ENCODE assay signal across 31 cellular contexts in the genomic region with DNA sequence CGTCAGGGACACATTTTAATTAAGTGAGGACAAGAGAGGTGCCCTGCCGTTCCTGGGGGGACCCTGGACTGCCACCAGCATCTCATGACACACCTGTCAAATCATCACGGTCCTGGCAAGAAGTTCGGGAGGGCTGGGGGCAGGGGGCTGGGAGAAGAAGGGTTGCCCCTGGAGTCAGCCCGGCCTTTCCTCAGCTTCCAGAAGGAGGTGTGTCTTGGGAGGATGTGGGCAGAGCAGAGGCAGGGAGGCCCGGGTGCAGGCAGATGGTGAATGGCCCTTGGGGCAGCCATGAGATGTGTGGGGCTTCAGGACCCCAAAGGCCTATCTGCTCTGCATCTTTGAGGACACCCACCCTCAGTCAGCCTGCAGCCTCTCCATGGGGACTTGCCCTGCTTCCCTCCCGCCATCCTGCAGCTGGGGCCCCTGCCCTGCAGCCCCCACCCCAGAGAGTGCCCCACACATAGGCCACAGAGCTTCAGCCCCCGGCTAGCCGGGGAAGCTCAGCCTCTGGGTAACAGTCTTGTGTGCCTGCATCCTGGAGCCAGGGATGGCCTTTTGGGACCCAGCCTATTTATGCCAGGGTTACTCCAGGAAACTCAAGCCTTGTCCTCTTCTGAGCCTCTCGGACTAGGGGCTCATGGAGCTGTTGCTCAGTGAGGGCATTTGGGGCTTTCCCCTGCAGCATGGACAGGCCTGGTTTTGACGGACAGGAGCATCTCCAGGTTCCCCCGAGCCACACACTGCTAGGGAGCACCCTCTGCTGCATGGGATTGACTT.
DNase-seq lines count a peak whose midpoint lies in the region; ATAC-seq and TF ChIP-seq lines count a peak whose summit lies in the region.
"Had no signal": no experiment of that assay in that cellular context is flagged by ENCODE, and none has a peak within 500 bp of the region (broad histone marks: within the 10 kb centered on the region; RNA-seq: fewer than 3 reads in every experiment).

No MANE protein-coding gene starts in this region.

- no peak for ATAC-seq in activated T-cell treated with anti-CD3 and anti-CD28 coated beads, Interleukin-2, amount 50 U/mL, for 4 hours
- ATAC-seq in body of pancreas (no peak), lower lobe of right lung (no peak), HG03045 (IDR thresholded peaks at IDR 0.05; ENCODE audit: unreplicated experiment) (no peak), HG03457 (IDR thresholded peaks at IDR 0.05; ENCODE audit: unreplicated experiment) (no peak)
- ATAC-seq: activated CD4-positive, alpha-beta T cell treated with anti-CD3 and anti-CD28 coated beads for 36 hours; activated CD8-positive, alpha-beta T cell treated with anti-CD3 and anti-CD28 coated beads, Interleukin-2, amount 10 ng/mL, durations not matched to agents 7 days and 5 days; left ventricle myocardium superior had no signal

- H3K36me3 ChIP-seq in body of pancreas (replicated peaks in 1 of 2; ENCODE audit: insufficient read depth in 1 of 2, low read depth in 2 of 2) (no peaks in the 10 kb centered on the region), lower lobe of right lung (no peaks in the 10 kb centered on the region), stomach (no peaks in the 10 kb centered on the region)
- H3K36me3 ChIP-seq: HAP-1, uterus had no signal

- no peaks in the 10 kb centered on the region for H3K9me3 Mint-ChIP-seq in activated T-cell treated with anti-CD3 and anti-CD28 coated beads, Interleukin-2, amount 50 U/mL, for 4 hours
- H3K9me3 Mint-ChIP-seq: CD4-positive, alpha-beta memory T cell; mesothelial cell of epicardium; naive B cell had no signal

- TF ChIP-seq POLR2A in body of pancreas (IDR thresholded peaks at IDR 0.05) (no peak), stomach (IDR thresholded peaks at IDR 0.05) (no peak)

- H3K4me1 ChIP-seq in body of pancreas (no peaks in the 10 kb centered on the region), lower lobe of right lung (no peaks in the 10 kb centered on the region), stomach (no peaks in the 10 kb centered on the region)
- H3K4me1 ChIP-seq: HAP-1, uterus had no signal

- TF ChIP-seq CTCF in body of pancreas (IDR thresholded peaks at IDR 0.05) (no peak), lower lobe of right lung (IDR thresholded peaks at IDR 0.05) (no peak), stomach (IDR thresholded peaks at IDR 0.05) (no peak)

- no peaks in the 10 kb centered on the region for H3K36me3 Mint-ChIP-seq in activated T-cell treated with anti-CD3 and anti-CD28 coated beads, Interleukin-2, amount 50 U/mL, for 4 hours (ENCODE audit: insufficient read depth)
- H3K36me3 Mint-ChIP-seq: activated naive CD8-positive, alpha-beta T cell; CD4-positive, alpha-beta memory T cell; mesothelial cell of epicardium; naive B cell had no signal

- peak; percentile 2 for DNase-seq in activated T-cell treated with anti-CD3 and anti-CD28 coated beads, Interleukin-2, amount 50 U/mL, for 4 hours
- no peak for DNase-seq in activated T-cell treated with anti-CD3 and anti-CD28 coated beads, Interleukin-2, amount 50 U/mL, for 48 hours
- DNase-seq in body of pancreas (peak in 3 of 4 donors; percentile 4 to 6 (median 6)), lower lobe of right lung (peak; percentile 28), stomach (peak; percentile 9), NAMALWA (ENCODE audit: low spot score) (no peak)
- DNase-seq: activated CD4-positive, alpha-beta T cell treated with anti-CD3 and anti-CD28 coated beads for 36 hours; activated CD8-positive, alpha-beta T cell treated with anti-CD3 and anti-CD28 coated beads, Interleukin-2, amount 10 ng/mL, durations not matched to agents 7 days and 5 days; AML-193; anterior cingulate cortex; CD4-positive, alpha-beta memory T cell; cortex of kidney; DND-41; effector memory CD4-positive, alpha-beta T cell; erythroblast; GF-D8; left ventricle myocardium superior; naive B cell; NCI-H1436; NCI-H2081 treated with DMSO at 0.1 percent for 48 hours; NCI-H345; occipital lobe; SHP77; stimulated activated naive CD4-positive, alpha-beta T cell; T-helper 2 cell; uterus had no signal

- H3K4me3 ChIP-seq in body of pancreas (no peak overlapping the region), lower lobe of right lung (no peak overlapping the region), stomach (no peak overlapping the region)
- H3K4me3 ChIP-seq: HAP-1, uterus had no signal

- no peak overlapping the region for H3K27ac ChIP-seq in body of pancreas
- no peak overlapping the region for H3K27ac ChIP-seq in lower lobe of right lung
- no peak overlapping the region for H3K27ac ChIP-seq in stomach
- H3K27ac ChIP-seq: uterus had no signal

- H3K27me3 ChIP-seq in body of pancreas, result peaks cover 0 to 4% of the 10 kb centered on the region in 2 donors
- peaks cover 14% of the 10 kb centered on the region for H3K27me3 ChIP-seq in lower lobe of right lung (ENCODE audit: low read depth)
- peaks cover 0 to 34% (median 17%) of the 10 kb centered on the region in 3 donors for H3K27me3 ChIP-seq in stomach
- H3K27me3 ChIP-seq: uterus had no signal

- H3K4me1 Mint-ChIP-seq in activated T-cell treated with anti-CD3 and anti-CD28 coated beads, Interleukin-2, amount 50 U/mL, for 4 hours (ENCODE audit: low read depth), result no peaks in the 10 kb centered on the region
- H3K4me1 Mint-ChIP-seq: activated CD4-positive, alpha-beta T cell treated with anti-CD3 and anti-CD28 coated beads for 36 hours; naive B cell had no signal

- no peak for TF ChIP-seq EP300 in stomach (IDR thresholded peaks at IDR 0.05)

- H3K27me3 Mint-ChIP-seq in activated T-cell treated with anti-CD3 and anti-CD28 coated beads, Interleukin-2, amount 50 U/mL, for 4 hours (ENCODE audit: low read depth), result peaks cover 4% of the 10 kb centered on the region

- 61 to 81% methylated on average over 5 to 12 of the region's 12 CpGs for WGBS in body of pancreas, 2 donors
- 66 to 80% (median 78%) methylated on average over 6 to 12 of the region's 12 CpGs for WGBS in stomach, 5 donors

- intact Hi-C loops in body of pancreas (cut with DNase I) (no loop called here), lower lobe of right lung (cut with DNase I) (no loop called here), stomach (cut with DNase I; ENCODE audit: low total_unique reads) (no loop called here)

- H3K4me3 Mint-ChIP-seq in activated T-cell treated with anti-CD3 and anti-CD28 coated beads, Interleukin-2, amount 50 U/mL, for 4 hours, result no peak overlapping the region
- H3K4me3 Mint-ChIP-seq: activated CD4-positive, alpha-beta T cell treated with anti-CD3 and anti-CD28 coated beads for 36 hours; activated CD8-positive, alpha-beta T cell treated with anti-CD3 and anti-CD28 coated beads, Interleukin-2, amount 10 ng/mL, durations not matched to agents 7 days and 5 days; activated naive CD8-positive, alpha-beta T cell; CD4-positive, alpha-beta memory T cell; mesothelial cell of epicardium; naive B cell had no signal

- no peaks in the 10 kb centered on the region for H3K9me3 ChIP-seq in body of pancreas
- H3K9me3 ChIP-seq in lower lobe of right lung, result no peaks in the 10 kb centered on the region
- no peaks in the 10 kb centered on the region for H3K9me3 ChIP-seq in stomach
- H3K9me3 ChIP-seq: HAP-1, uterus had no signal

Comparison
In these comparisons a context has a peak if more than half of its experiments do, and no peak if none do; other contexts are left out.
1. DNase-seq: peak in activated T-cell treated with anti-CD3 and anti-CD28 coated beads, Interleukin-2, amount 50 U/mL, for 4 hours (single experiment), body of pancreas (3 of 4), lower lobe of right lung (single experiment) and stomach (single experiment); none in activated T-cell treated with anti-CD3 and anti-CD28 coated beads, Interleukin-2, amount 50 U/mL, for 48 hours (0 of 2) and NAMALWA (single experiment).